Comparison of ENCODE assay signal across 8 cellular contexts in the genomic region with DNA sequence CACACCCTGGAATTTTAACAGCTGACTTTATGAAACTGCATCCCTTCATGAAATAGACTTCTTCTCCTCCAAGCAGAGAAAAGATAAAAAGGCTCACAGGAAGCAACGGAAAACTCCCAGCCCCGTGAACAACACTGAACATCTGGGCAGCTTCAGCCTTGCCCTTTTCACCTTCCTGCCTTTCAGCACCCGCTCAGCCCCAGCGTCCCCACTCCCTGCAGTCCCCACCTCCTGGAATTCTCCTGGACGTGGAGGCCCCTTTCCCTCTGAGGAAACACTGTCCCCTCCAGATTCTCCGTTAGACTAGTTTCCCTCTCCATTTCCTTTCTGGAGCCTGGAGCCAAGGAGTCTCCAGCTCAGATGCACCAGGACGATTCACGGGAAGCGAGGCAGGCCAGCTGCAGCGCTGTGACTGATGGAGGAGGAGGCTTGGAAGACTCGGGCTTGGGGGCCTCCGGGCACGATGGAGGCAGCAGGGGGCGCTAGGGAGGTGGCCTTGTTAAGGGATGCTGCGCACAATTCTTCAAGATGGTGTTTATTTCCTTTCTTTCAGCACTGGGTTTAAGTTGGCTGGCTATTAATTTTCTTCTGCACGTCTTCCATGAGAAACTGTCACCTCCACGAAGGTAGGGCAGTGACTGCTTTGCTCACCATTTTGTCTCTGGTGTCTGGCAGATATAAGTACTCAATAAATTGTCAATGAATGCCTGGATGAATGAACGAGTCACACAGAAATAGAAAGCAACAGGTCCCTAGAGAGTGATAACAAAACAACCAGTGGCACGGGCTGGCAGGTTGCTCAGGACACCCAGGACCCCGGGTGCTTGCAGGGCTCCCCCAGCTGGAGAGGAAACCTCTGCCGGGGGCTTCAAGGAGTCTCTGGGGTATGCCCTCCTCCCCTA. TPM values are rescaled to one million over a fixed set of nuclear protein-coding genes. Genes with fewer than 3 reads are reported as not detected.
A peak's percentile ranks its signal among the peaks of the same experiment; 100 is the strongest.
DNase-seq lines count a peak whose midpoint lies in the region; ATAC-seq, FAIRE-seq and TF ChIP-seq lines count a peak whose summit lies in the region.

No MANE protein-coding gene starts in this region.

- peaks cover 0 to 5% (median 0%) of the 10 kb centered on the region in 4 experiments; a peak in 1 of 7 replicates for H3K4me1 ChIP-seq in H1 (replicated peaks in 1 of 4; ENCODE audit: control insufficient read depth in 3 of 4, insufficient read depth in 4 of 4, low read length in 3 of 4)
- H3K4me1 ChIP-seq in muscle layer of colon (ENCODE audit: insufficient read depth, low read length), result peaks cover 42% of the 10 kb centered on the region

- H2BK5ac ChIP-seq in H1 (ENCODE audit: low read depth, low read length), result no peak overlapping the region

- TF ChIP-seq POLR2A in H1 (IDR thresholded peaks at IDR 0.05; ENCODE audit: control extremely low read depth in 1 of 2, low read depth in 2 of 2, low read length in 2 of 2), result no peak

- peak overlapping the region; percentile 99 for H2AFZ ChIP-seq in H1 (ENCODE audit: low read length)

- H3K36me3 ChIP-seq in H1 (ENCODE audit: control insufficient read depth in 2 of 4, insufficient read depth in 4 of 4, low read length in 3 of 4) (no peaks in the 10 kb centered on the region), muscle layer of colon (ENCODE audit: insufficient read depth, low read length) (no peaks in the 10 kb centered on the region)

- no peaks in the 10 kb centered on the region for H4K20me1 ChIP-seq in H1 (replicated peaks in 1 of 2; ENCODE audit: control insufficient read depth in 1 of 2, insufficient read depth in 2 of 2, low read length in 2 of 2)

- peak; percentile 63 for DNase-seq in AG20443 (ENCODE audit: low spot score)
- peak; percentile 64 for DNase-seq in NAMALWA (ENCODE audit: low spot score)
- peak; percentile 67 to 71 for DNase-seq in activated CD4-positive, alpha-beta T cell treated with anti-CD3 and anti-CD28 coated beads, Interleukin-2, amount 50 U/mL, for 4 hours
- peak; percentile 41 to 98 for DNase-seq in H1 (ENCODE audit: low read depth in 1 of 2, low spot score in 2 of 2)
- peak; percentile 41 to 69 for DNase-seq in stimulated activated CD8-positive, alpha-beta memory T cell treated with anti-CD3 and anti-CD28 coated beads, Interleukin-7, amount 100 ng/mL, for 48 hours (ENCODE audit: extremely low read depth in 1 of 2, low read depth in 1 of 2)

- H3K27me3 ChIP-seq in H1 (replicated peaks in 1 of 4; ENCODE audit: control insufficient read depth in 3 of 4, extremely low read depth in 1 of 4, insufficient read depth in 3 of 4, low read length in 3 of 4) (no peaks in the 10 kb centered on the region), muscle layer of colon (ENCODE audit: control insufficient read depth in 1 of 2, insufficient read depth in 2 of 2, low read length in 2 of 2) (no peaks in the 10 kb centered on the region)

- H4K8ac ChIP-seq in H1 (ENCODE audit: extremely low read depth, insufficient read depth, low read length), result peak overlapping the region; percentile 69; the same call in 1 of the 2 replicates

- no peak overlapping the region for H2BK15ac ChIP-seq in H1 (ENCODE audit: low read length)

- H3K4me2 ChIP-seq in H1 (ENCODE audit: insufficient read depth in 1 of 2, low read depth in 2 of 2, low read length in 2 of 2), result peak overlapping the region in 1 of 2 experiments; percentile 35; a peak in 2 of 4 replicates

- H4K91ac ChIP-seq in H1 (replicated peaks; ENCODE audit: insufficient read length, low read length), result no peak overlapping the region

- H3K23ac ChIP-seq in H1 (ENCODE audit: insufficient read length), result no peak overlapping the region

- 0 out of 2 replicates have a peak overlapping the region, but pooled peaks have one; percentile 10 for H2BK12ac ChIP-seq in H1 (ENCODE audit: low read depth, low read length)

- H3K9ac ChIP-seq in H1 (replicated peaks in 1 of 4; ENCODE audit: extremely low read depth in 1 of 4, low read depth in 3 of 4, low read length in 3 of 4) (no peak overlapping the region), muscle layer of colon (ENCODE audit: low read length) (no peak overlapping the region)

- no peak for TF ChIP-seq EP300 in H1 (IDR thresholded peaks at IDR 0.05; ENCODE audit: borderline replicate concordance in 1 of 2, low read depth in 2 of 2, low read length in 2 of 2)

- CTCF ChIA-PET in H1 (lab: Charles Lee; ENCODE audit: partially characterized antibody), result interaction anchor here (0.6 to 9.7 kb wide), 29 partner anchors 12 to 1920 kb away, joined by 3 to 143 read pairs (median 3); a partner anchor contains a TSS

- H3K27ac ChIP-seq in H1 (ENCODE audit: low read depth, low read length) (no peak overlapping the region), muscle layer of colon (ENCODE audit: low read depth, low read length) (peak overlapping the region; percentile 59)

- 52% methylated on average over 21 of the region's 21 CpGs; no CpG with 5 or more reads in 1 of the 2 experiments for WGBS in H1 (ENCODE audit: extremely low coverage in 1 of 2, insufficient coverage in 1 of 2, insufficient read length in 1 of 2, insufficient replicate concordance in 2 of 2, low coverage in 1 of 2, low lambda C conversion rate in 2 of 2, missing lambda C conversion rate in 1 of 2), 2 experiments

- POLR2A ChIA-PET in H1 (lab: Charles Lee; ENCODE audit: partially characterized antibody), result interaction anchor here (0.7 to 1.9 kb wide), 5 partner anchors 9 to 170 kb away, joined by 3 to 7 read pairs (median 4); a partner anchor contains a TSS

- no peak overlapping the region for H3K14ac ChIP-seq in H1 (ENCODE audit: insufficient read length)

- H3K9me3 ChIP-seq in H1 (ENCODE audit: insufficient read depth in 2 of 2, low read depth in 1 of 2, low read length in 1 of 2) (no peaks in the 10 kb centered on the region), muscle layer of colon (ENCODE audit: low read length) (no peaks in the 10 kb centered on the region)

- no peak overlapping the region for H3K4ac ChIP-seq in H1 (replicated peaks; ENCODE audit: insufficient read length, low read depth, low read length)

- no peak overlapping the region; a peak in 2 of 8 replicates for H3K4me3 ChIP-seq in H1 (ENCODE audit: extremely low read depth in 1 of 4, insufficient read depth in 2 of 4, low read depth in 3 of 4, low read length in 4 of 4)
- H3K4me3 ChIP-seq in muscle layer of colon (ENCODE audit: low read depth in 1 of 2, low read length in 2 of 2), result peak overlapping the region in 1 of 2 donors; percentile 5

- TF ChIP-seq RAD21 in H1 (IDR thresholded peaks at IDR 0.05 in 1 of 2, conservative IDR thresholded peaks at IDR 0.05 in 1 of 2; ENCODE audit: low read depth in 2 of 2, low read length in 2 of 2), result peak; percentile 65 to 71

- H2BK20ac ChIP-seq in H1 (ENCODE audit: low read length), result no peak overlapping the region

- no peaks in the 10 kb centered on the region for H3K23me2 ChIP-seq in H1 (ENCODE audit: low read depth, low read length)

- H3K18ac ChIP-seq in H1 (ENCODE audit: extremely low read depth, low read length), result no peak overlapping the region

- peak; percentile 80 for ATAC-seq in GM19395 (IDR thresholded peaks at IDR 0.05; ENCODE audit: unreplicated experiment)
- ATAC-seq in GM19397 (IDR thresholded peaks at IDR 0.05; ENCODE audit: unreplicated experiment), result no peak

- H4K5ac ChIP-seq in H1 (ENCODE audit: insufficient read length, low read depth, low read length), result no peak overlapping the region

- H3K56ac ChIP-seq in H1 (replicated peaks; ENCODE audit: insufficient read length, low read depth, low read length), result no peak overlapping the region

- no peak overlapping the region for H2BK120ac ChIP-seq in H1 (replicated peaks; ENCODE audit: low read depth, low read length)

- no peak overlapping the region for H2AK5ac ChIP-seq in H1 (ENCODE audit: low read depth, low read length)

- TF ChIP-seq CTCF in H1 (IDR thresholded peaks at IDR 0.05; ENCODE audit: control extremely low read depth in 1 of 3, insufficient read depth in 1 of 3, low read depth in 1 of 3, low read length in 3 of 3), result peak; percentile 79 to 91 (median 85)

- H3K79me2 ChIP-seq in H1 (ENCODE audit: control insufficient read depth in 1 of 2, insufficient read depth in 2 of 2, low read length in 2 of 2), result no peaks in the 10 kb centered on the region

- FAIRE-seq in H1 (lab: Jason Lieb, UNC), result peak; percentile 13

- no peaks in the 10 kb centered on the region for H3K79me1 ChIP-seq in H1 (ENCODE audit: low read depth, low read length)

TF ChIP-seq in H1, 55 proteins besides CTCF, POLR2A, EP300 and RAD21 (continues in another document):
- TF ChIP-seq SRF (IDR thresholded peaks at IDR 0.05; ENCODE audit: low read depth, low read length) (no peak), TAF1 (IDR thresholded peaks at IDR 0.05; ENCODE audit: low read depth, low read length) (no peak), FOSL1 (IDR thresholded peaks at IDR 0.05; ENCODE audit: insufficient read depth, low read depth, low read length) (no peak), CHD1 (IDR thresholded peaks at IDR 0.05; ENCODE audit: low read depth, low read length) (no peak), YY1 (IDR thresholded peaks at IDR 0.05; ENCODE audit: low read depth, low read length) (peak; percentile 82), TAF7 (optimal IDR thresholded peaks at IDR 0.05; ENCODE audit: borderline replicate concordance, low read depth, low read length) (peak; percentile 21), CTBP2 (IDR thresholded peaks at IDR 0.05; ENCODE audit: borderline replicate concordance, insufficient read depth, insufficient read length, low read length) (peak; percentile 60), SAP30 (IDR thresholded peaks at IDR 0.05; ENCODE audit: insufficient read depth, insufficient replicate concordance, low read length) (no peak)

RNA-seq across cellular contexts. Expression of a gene that starts 3.0 kb away (rescaled TPM):
- not detected in 2 replicates for total RNA-seq in H1 (2021; fragmentation: NEBNext Ultra II Directional; extraction: Animal tissue kit (Norgen Biotek cat#: 25700))
- not detected in 2 replicates for polyA plus RNA-seq in H1 (2011; rRNA removed)
- not detected for polyA plus RNA-seq in H1 (2011; cell fraction: cytosol; rRNA removed)
- not detected for polyA plus RNA-seq in H1 (2011; cell fraction: nucleus; rRNA removed)
- not detected in 4 replicates for polyA plus RNA-seq in H1 (2012, experiment 1 of 2)
- polyA plus RNA-seq in H1 (2012, experiment 2 of 2), result not detected
- not detected for polyA plus RNA-seq in H1 (2013, experiment 1 of 2)
- not detected for polyA plus RNA-seq in H1 (2013, experiment 2 of 2)
- not detected in 2 replicates for polyA minus RNA-seq in H1 (2011; rRNA and poly(A)+ RNA removed)
- polyA minus RNA-seq in H1 (2011; cell fraction: cytosol; rRNA and poly(A)+ RNA removed), result not detected
- polyA minus RNA-seq in H1 (2011; cell fraction: nucleus; rRNA and poly(A)+ RNA removed), result not detected

RNA-seq across cellular contexts. Expression of a gene that starts 33.4 kb away (rescaled TPM):
- not detected in 2 replicates for total RNA-seq in H1 (2021; fragmentation: NEBNext Ultra II Directional; extraction: Animal tissue kit (Norgen Biotek cat#: 25700))
- polyA plus RNA-seq in H1 (2011; rRNA removed), result not detected in 2 replicates
- polyA plus RNA-seq in H1 (2011; cell fraction: cytosol; rRNA removed), result not detected
- polyA plus RNA-seq in H1 (2011; cell fraction: nucleus; rRNA removed), result not detected
- polyA plus RNA-seq in H1 (2012, experiment 1 of 2), result not detected in 4 replicates
- not detected for polyA plus RNA-seq in H1 (2012, experiment 2 of 2)
- polyA plus RNA-seq in H1 (2013, experiment 1 of 2), result not detected
- not detected for polyA plus RNA-seq in H1 (2013, experiment 2 of 2)
- polyA minus RNA-seq in H1 (2011; rRNA and poly(A)+ RNA removed), result 0.07 TPM in 1 of 2 replicates, not detected in the other
- not detected for polyA minus RNA-seq in H1 (2011; cell fraction: cytosol; rRNA and poly(A)+ RNA removed)
- polyA minus RNA-seq in H1 (2011; cell fraction: nucleus; rRNA and poly(A)+ RNA removed), result not detected
